ENCODE assay signal across 8 cellular contexts in genomic region chr9:137204731-137205125, GRCh38. TPM values are rescaled to one million over a fixed set of nuclear protein-coding genes. Genes with fewer than 3 reads are reported as not detected.
DNase-seq lines count a peak whose midpoint lies in the region; ATAC-seq, FAIRE-seq and TF ChIP-seq lines count a peak whose summit lies in the region.

No MANE protein-coding gene starts in this region.

- no peak for TF ChIP-seq POLR2A in tibial nerve (IDR thresholded peaks at IDR 0.05)

- H3K4me1 ChIP-seq in lower lobe of right lung, result peaks cover 36% of the 10 kb centered on the region
- peaks cover 6 to 62% (median 47%) of the 10 kb centered on the region in 4 donors for H3K4me1 ChIP-seq in tibial nerve

- H3K9me3 ChIP-seq in lower lobe of right lung (no peaks in the 10 kb centered on the region), tibial nerve (no peaks in the 10 kb centered on the region)

- H3K27me3 ChIP-seq in lower lobe of right lung (ENCODE audit: low read depth) (no peaks in the 10 kb centered on the region), tibial nerve (no peaks in the 10 kb centered on the region)

- H3K36me3 Mint-ChIP-seq in activated T-cell treated with anti-CD3 and anti-CD28 coated beads, Interleukin-2, amount 50 U/mL, for 4 hours (ENCODE audit: insufficient read depth), result peaks cover 12% of the 10 kb centered on the region

- TF ChIP-seq EP300 in tibial nerve (IDR thresholded peaks at IDR 0.05), result no peak

- H3K27ac ChIP-seq in lower lobe of right lung (peak overlapping the region; percentile 95), tibial nerve (peak overlapping the region in 2 of 4 donors; percentile 89)

- H3K4me3 Mint-ChIP-seq in activated T-cell treated with anti-CD3 and anti-CD28 coated beads, Interleukin-2, amount 50 U/mL, for 4 hours, result peak overlapping the region; percentile 95

- H3K36me3 ChIP-seq in lower lobe of right lung (peaks cover 8% of the 10 kb centered on the region), tibial nerve (peaks cover 0 to 19% (median 0%) of the 10 kb centered on the region in 3 donors)

- no peaks in the 10 kb centered on the region for H3K9me3 Mint-ChIP-seq in activated T-cell treated with anti-CD3 and anti-CD28 coated beads, Interleukin-2, amount 50 U/mL, for 4 hours

- WGBS in tibial nerve, 2 donors, result 15 to 17% methylated on average over 21 of the region's 21 CpGs

- no peak for ATAC-seq in activated T-cell treated with anti-CD3 and anti-CD28 coated beads, Interleukin-2, amount 50 U/mL, for 4 hours
- ATAC-seq in lower lobe of right lung (no peak), GM21390 (IDR thresholded peaks at IDR 0.05; ENCODE audit: unreplicated experiment) (no peak)

- intact Hi-C loops in lower lobe of right lung (cut with DNase I), result no loop called here

- in situ Hi-C loops in astrocyte of the spinal cord (cut with HindIII; ENCODE audit: low sequenced_read_pairs), result no loop called here

- DNase-seq in activated T-cell treated with anti-CD3 and anti-CD28 coated beads, Interleukin-2, amount 50 U/mL, for 4 hours, result no peak
- DNase-seq in activated T-cell treated with anti-CD3 and anti-CD28 coated beads for 4 hours (no peak), astrocyte of the spinal cord (ENCODE audit: low read depth, low spot score) (no peak), lower lobe of right lung (no peak), tibial nerve (ENCODE audit: low spot score in 2 of 2) (no peak), GM19239 (ENCODE audit: insufficient read length, low spot score) (no peak), DMS53 (lab: John Stamatoyannopoulos, UW) (no peak)

- FAIRE-seq in GM19239 (lab: Jason Lieb, UNC), result no peak

- peaks cover 36% of the 10 kb centered on the region for H3K4me1 Mint-ChIP-seq in activated T-cell treated with anti-CD3 and anti-CD28 coated beads, Interleukin-2, amount 50 U/mL, for 4 hours (ENCODE audit: low read depth)

- H3K4me3 ChIP-seq in astrocyte of the spinal cord (ENCODE audit: low read depth, low read length), result peak overlapping the region; percentile 90
- H3K4me3 ChIP-seq in lower lobe of right lung, result peak overlapping the region; percentile 100
- peak overlapping the region; percentile 96 to 99 (median 96) for H3K4me3 ChIP-seq in tibial nerve

- no peak for TF ChIP-seq CTCF in astrocyte of the spinal cord (IDR thresholded peaks at IDR 0.05; ENCODE audit: low read depth, low read length)
- no peak for TF ChIP-seq CTCF in lower lobe of right lung (IDR thresholded peaks at IDR 0.05)
- TF ChIP-seq CTCF in tibial nerve (IDR thresholded peaks at IDR 0.05), result no peak

- H3K27me3 Mint-ChIP-seq in activated T-cell treated with anti-CD3 and anti-CD28 coated beads, Interleukin-2, amount 50 U/mL, for 4 hours (ENCODE audit: low read depth), result no peaks in the 10 kb centered on the region

RNA-seq across cellular contexts. Expression of gene TMEM203, which starts 0.7 kb away (rescaled TPM):
- total RNA-seq in activated T-cell treated with anti-CD3 and anti-CD28 coated beads, Interleukin-2, amount 50 U/mL, for 4 hours, result 10 to 100 TPM; 42.3 to 45.1 (median 44.4) TPM
- 26.6 TPM for total RNA-seq in lower lobe of right lung
- total RNA-seq in tibial nerve, result 10 to 100 TPM; 23.1 to 47.9 (median 30.0) TPM

RNA-seq across cellular contexts. Expression of gene NDOR1, which starts 0.8 kb away (rescaled TPM):
- total RNA-seq in activated T-cell treated with anti-CD3 and anti-CD28 coated beads, Interleukin-2, amount 50 U/mL, for 4 hours, result 10 to 100 TPM; 45.2 to 53.7 (median 50.5) TPM
- 15.6 TPM for total RNA-seq in lower lobe of right lung
- 10 to 100 TPM in 3 of 4 donors, 1 to 10 TPM in 1; 9.4 to 20.1 (median 14.3) TPM for total RNA-seq in tibial nerve

RNA-seq across cellular contexts. Expression of gene TPRN, which starts 4.2 kb away (rescaled TPM):
- 10 to 100 TPM; 15.4 to 15.6 (median 15.5) TPM for total RNA-seq in activated T-cell treated with anti-CD3 and anti-CD28 coated beads, Interleukin-2, amount 50 U/mL, for 4 hours
- total RNA-seq in lower lobe of right lung (17.8 TPM), tibial nerve (10 to 100 TPM in 1 of 4 donors, 1 to 10 TPM in 3; 6.8 to 12.3 (median 8.9) TPM)

RNA-seq across cellular contexts. Expression of gene SSNA1, which starts 16.3 kb away (rescaled TPM):
- 100 to 1,000 TPM; 144 to 156 (median 150) TPM for total RNA-seq in activated T-cell treated with anti-CD3 and anti-CD28 coated beads, Interleukin-2, amount 50 U/mL, for 4 hours
- total RNA-seq in lower lobe of right lung (57.6 TPM), tibial nerve (10 to 100 TPM; 37.3 to 73.9 (median 53.5) TPM)

RNA-seq across cellular contexts. Expression of gene ANAPC2, which starts 16.4 kb away (rescaled TPM):
- total RNA-seq in activated T-cell treated with anti-CD3 and anti-CD28 coated beads, Interleukin-2, amount 50 U/mL, for 4 hours, result 10 to 100 TPM; 71.9 to 86.3 (median 73.3) TPM
- total RNA-seq in lower lobe of right lung (58.2 TPM), tibial nerve (10 to 100 TPM; 41.6 to 73.0 (median 58.9) TPM)
